1 cellular context compared by ENCODE assay signal in genomic region chr9:128080218-128080617, GRCh38.
TF ChIP-seq lines count a peak whose summit lies in the region.

No MANE protein-coding gene starts in this region.

TF ChIP-seq in HCT116, 20 proteins besides CTCF, POLR2A, EP300 and RAD21:
- TF ChIP-seq CEBPB (IDR thresholded peaks at IDR 0.05; ENCODE audit: low read depth) (no peak), POLR2AphosphoS5 (IDR thresholded peaks at IDR 0.05; ENCODE audit: low read depth, low read length) (no peak), YY1 (IDR thresholded peaks at IDR 0.05; ENCODE audit: extremely low read depth, insufficient replicate concordance, low read depth, low read length) (no peak), CBX3 (IDR thresholded peaks at IDR 0.05; ENCODE audit: low read depth) (no peak), EZH2phosphoT487 (IDR thresholded peaks at IDR 0.05; ENCODE audit: borderline replicate concordance) (no peak), TCF7L2 (IDR thresholded peaks at IDR 0.05; ENCODE audit: borderline replicate concordance, extremely low read depth, insufficient read depth, insufficient read length) (no peak), SIN3A (IDR thresholded peaks at IDR 0.05; ENCODE audit: low read depth) (no peak), REST (IDR thresholded peaks at IDR 0.05; ENCODE audit: low read depth) (no peak), MAX (IDR thresholded peaks at IDR 0.05) (no peak)
